Comparison of ENCODE assay signal across 16 cellular contexts in genomic region chr9:71269859-71270258, GRCh38.
DNase-seq lines count a peak whose midpoint lies in the region; ATAC-seq and TF ChIP-seq lines count a peak whose summit lies in the region.
"Had no signal": no experiment of that assay in that cellular context is flagged by ENCODE, and none has a peak within 500 bp of the region (broad histone marks: within the 10 kb centered on the region; RNA-seq: fewer than 3 reads in every experiment).

No MANE protein-coding gene starts in this region.

- CTCF ChIA-PET in activated CD8-positive, alpha-beta memory T cell treated with anti-CD3 and anti-CD28 coated beads, Interleukin-2, amount 10 ng/mL, durations not matched to agents 7 days and 5 days (lab: Charles Lee): no interaction called here

- H3K4me3 ChIP-seq in LNCaP clone FGC (ENCODE audit: low read depth, low read length): no peak overlapping the region
- H3K4me3 ChIP-seq: A549, GM23338 had no signal

- H3K27me3 Mint-ChIP-seq in neural crest cell (ENCODE audit: low read depth): no peaks in the 10 kb centered on the region
- no peaks in the 10 kb centered on the region for H3K27me3 Mint-ChIP-seq in activated CD8-positive, alpha-beta memory T cell treated with anti-CD3 and anti-CD28 coated beads, Interleukin-2, amount 10 ng/mL, durations not matched to agents 7 days and 5 days

- peak; percentile 30 for DNase-seq in LNCaP clone FGC (ENCODE audit: low read depth)
- no peak for DNase-seq in neural crest cell (ENCODE audit: low read depth, low spot score)
- no peak for DNase-seq in NCI-H1417 treated with DMSO at 0.1 percent for 48 hours (lab: John Stamatoyannopoulos, UW)
- no peak for DNase-seq in MV-4-11 (lab: John Stamatoyannopoulos, UW)
- no peak for DNase-seq in activated CD8-positive, alpha-beta memory T cell treated with anti-CD3 and anti-CD28 coated beads, Interleukin-2, amount 10 ng/mL, durations not matched to agents 7 days and 5 days
- DNase-seq: AML-193; Caco-2; CD4-positive, alpha-beta T cell; HCEC 1CT; KBM-7 had no signal

- TF ChIP-seq CTCF in LNCaP clone FGC (IDR thresholded peaks at IDR 0.05; ENCODE audit: control insufficient read depth, extremely low read depth, insufficient read depth) (no peak), neural crest cell (conservative IDR thresholded peaks at IDR 0.05) (no peak)

- H3K4me1 Mint-ChIP-seq in neural crest cell: peaks cover 25% of the 10 kb centered on the region
- H3K4me1 Mint-ChIP-seq in activated CD8-positive, alpha-beta memory T cell treated with anti-CD3 and anti-CD28 coated beads, Interleukin-2, amount 10 ng/mL, durations not matched to agents 7 days and 5 days: no peaks in the 10 kb centered on the region

- H3K36me3 Mint-ChIP-seq in neural crest cell (ENCODE audit: low read depth): no peaks in the 10 kb centered on the region
- no peaks in the 10 kb centered on the region for H3K36me3 Mint-ChIP-seq in activated CD8-positive, alpha-beta memory T cell treated with anti-CD3 and anti-CD28 coated beads, Interleukin-2, amount 10 ng/mL, durations not matched to agents 7 days and 5 days
- H3K36me3 Mint-ChIP-seq: IgD-negative memory B cell had no signal

- ATAC-seq in GM21360 (IDR thresholded peaks at IDR 0.05; ENCODE audit: unreplicated experiment) (peak; percentile 72), GM18868 (IDR thresholded peaks at IDR 0.05; ENCODE audit: unreplicated experiment) (no peak)
- no peak for ATAC-seq in activated CD8-positive, alpha-beta memory T cell treated with anti-CD3 and anti-CD28 coated beads, Interleukin-2, amount 10 ng/mL, durations not matched to agents 7 days and 5 days
- ATAC-seq: A549, GM23338, HepG2 had no signal

- H3K9me3 Mint-ChIP-seq in neural crest cell: no peaks in the 10 kb centered on the region
- H3K9me3 Mint-ChIP-seq in activated CD8-positive, alpha-beta memory T cell treated with anti-CD3 and anti-CD28 coated beads, Interleukin-2, amount 10 ng/mL, durations not matched to agents 7 days and 5 days (ENCODE audit: low read depth): no peaks in the 10 kb centered on the region
- H3K9me3 Mint-ChIP-seq: CD4-positive, alpha-beta T cell; GM23338; IgD-negative memory B cell had no signal

- H3K27ac Mint-ChIP-seq in neural crest cell (ENCODE audit: unreplicated experiment): peak overlapping the region; percentile 95
- no peak overlapping the region for H3K27ac Mint-ChIP-seq in activated CD8-positive, alpha-beta memory T cell treated with anti-CD3 and anti-CD28 coated beads, Interleukin-2, amount 10 ng/mL, durations not matched to agents 7 days and 5 days
- H3K27ac Mint-ChIP-seq: CD4-positive, alpha-beta T cell; GM23338; IgD-negative memory B cell had no signal

- H3K4me3 Mint-ChIP-seq in neural crest cell: no peak overlapping the region
- no peak overlapping the region for H3K4me3 Mint-ChIP-seq in activated CD8-positive, alpha-beta memory T cell treated with anti-CD3 and anti-CD28 coated beads, Interleukin-2, amount 10 ng/mL, durations not matched to agents 7 days and 5 days
- H3K4me3 Mint-ChIP-seq: CD4-positive, alpha-beta T cell; GM23338; IgD-negative memory B cell had no signal
